Comparison of ENCODE assay signal across 25 cellular contexts in the genomic region with DNA sequence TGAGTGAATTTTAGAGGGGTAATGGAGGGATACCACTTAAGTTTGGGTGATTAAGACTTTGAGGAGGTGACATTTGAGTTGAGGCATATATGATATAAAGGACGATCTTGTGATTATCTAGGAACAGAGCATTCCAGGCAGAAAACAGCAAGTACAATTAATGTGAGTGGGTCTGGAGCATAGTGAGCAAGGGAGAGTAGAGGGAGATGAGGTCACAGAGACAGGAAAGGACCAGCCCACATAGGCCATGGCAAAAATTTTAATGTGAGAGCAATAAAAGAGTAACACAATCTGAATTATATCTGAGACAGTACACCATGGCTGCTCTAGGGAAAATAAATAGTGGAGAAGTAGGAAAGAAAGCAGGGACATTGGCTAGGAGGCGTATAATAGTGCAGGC.
"Had no signal": no experiment of that assay in that cellular context is flagged by ENCODE, and none has a peak within 500 bp of the region (broad histone marks: within the 10 kb centered on the region; RNA-seq: fewer than 3 reads in every experiment).

No MANE protein-coding gene starts in this region.

- H3K27me3 ChIP-seq: esophagus muscularis mucosa, foreskin keratinocyte, gastroesophageal sphincter, heart left ventricle, hepatocyte, left lung, neural progenitor cell, sigmoid colon, stomach, thyroid gland had no signal

- H3K27ac Mint-ChIP-seq: neural progenitor cell; stimulated activated effector memory CD8-positive, alpha-beta T cell treated with anti-CD3 and anti-CD28 coated beads, Interleukin-12 subunit alpha, Interleukin-12 subunit beta, amount 100 ng/mL, for 72 hours had no signal

- H3K9me3 ChIP-seq: esophagus muscularis mucosa, gastroesophageal sphincter, heart left ventricle, left lung, prostate gland, sigmoid colon, stomach, thyroid gland had no signal

- DNase-seq: dermis blood vessel endothelial cell; effector memory CD4-positive, alpha-beta T cell; foreskin keratinocyte; heart left ventricle; kidney; left lung; mesendoderm; midbrain; naive thymus-derived CD4-positive, alpha-beta T cell; right cardiac atrium; sigmoid colon; stimulated activated CD4-positive, alpha-beta T cell treated with anti-CD3 and anti-CD28 coated beads, Interleukin-2, amount 100 ng/mL, for 24 hours; stimulated activated CD4-positive, alpha-beta T cell treated with anti-CD3 and anti-CD28 coated beads, Interleukin-4, amount 100 ng/mL, for 24 hours; stimulated activated naive CD4-positive, alpha-beta T cell treated with Interleukin-2 at 50 U/mL for 16 hours; stomach; thyroid gland; trophoblast cell had no signal

- H3K27ac ChIP-seq: coronary artery, esophagus muscularis mucosa, foreskin keratinocyte, heart left ventricle, hepatocyte, left lung, neural progenitor cell, prostate gland, sigmoid colon, stomach, thyroid gland had no signal

- H3K4me3 ChIP-seq: coronary artery, esophagus muscularis mucosa, gastroesophageal sphincter, heart left ventricle, hepatocyte, left lung, neural progenitor cell, prostate gland, sigmoid colon, stomach, thyroid gland had no signal

- H3K4me3 Mint-ChIP-seq: naive thymus-derived CD4-positive, alpha-beta T cell; nephron; neural progenitor cell; stimulated activated effector memory CD8-positive, alpha-beta T cell treated with anti-CD3 and anti-CD28 coated beads, Interleukin-12 subunit alpha, Interleukin-12 subunit beta, amount 100 ng/mL, for 72 hours had no signal

- H3K36me3 ChIP-seq: left lung, neural progenitor cell, prostate gland, thyroid gland had no signal

- H3K9me3 Mint-ChIP-seq: naive thymus-derived CD4-positive, alpha-beta T cell; nephron; neural progenitor cell; stimulated activated effector memory CD8-positive, alpha-beta T cell treated with anti-CD3 and anti-CD28 coated beads, Interleukin-12 subunit alpha, Interleukin-12 subunit beta, amount 100 ng/mL, for 72 hours had no signal

- H3K27me3 Mint-ChIP-seq: naive thymus-derived CD4-positive, alpha-beta T cell had no signal

- ATAC-seq: foreskin keratinocyte; gastroesophageal sphincter; heart left ventricle; left lung; naive thymus-derived CD4-positive, alpha-beta T cell; right cardiac atrium; stimulated activated effector memory CD8-positive, alpha-beta T cell treated with anti-CD3 and anti-CD28 coated beads, Interleukin-12 subunit alpha, Interleukin-12 subunit beta, amount 100 ng/mL, for 72 hours had no signal

- H3K4me1 ChIP-seq: foreskin keratinocyte, prostate gland had no signal
